16 cellular contexts compared by ENCODE assay signal in the genomic region with DNA sequence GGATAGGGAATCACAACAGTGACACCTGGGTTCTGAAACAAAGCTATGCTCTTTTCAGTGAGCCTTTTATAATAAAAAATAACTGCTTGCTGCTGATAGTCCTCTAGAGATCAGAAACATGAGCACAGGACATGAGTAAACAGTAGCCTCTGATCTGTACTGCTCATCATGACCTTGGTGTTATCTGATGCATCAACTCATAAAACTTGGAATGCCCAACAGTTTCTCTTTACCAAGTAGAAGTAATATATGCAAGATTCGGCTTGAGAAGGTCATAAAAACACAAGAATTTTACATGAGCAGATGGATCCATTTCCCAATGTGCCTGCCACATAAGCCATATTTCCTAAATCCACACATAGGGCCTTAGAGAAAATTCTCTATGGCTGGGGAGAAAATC.
DNase-seq lines count a peak whose midpoint lies in the region; ATAC-seq and TF ChIP-seq lines count a peak whose summit lies in the region.
"Had no signal": no experiment of that assay in that cellular context is flagged by ENCODE, and none has a peak within 500 bp of the region (broad histone marks: within the 10 kb centered on the region; RNA-seq: fewer than 3 reads in every experiment).

No MANE protein-coding gene starts in this region.

- H3K4me2 ChIP-seq in HCT116 (ENCODE audit: low read length) = no peak overlapping the region
- H3K4me2 ChIP-seq: A549 had no signal

- H3K9me2 ChIP-seq in HCT116 (ENCODE audit: insufficient read depth) = no peaks in the 10 kb centered on the region

- RAD21 ChIA-PET in HCT116 (lab: Charles Lee; ENCODE audit: low non-redundant PET in 1 of 2, low total read pairs in 2 of 2, uncharacterized antibody in 2 of 2, unreplicated experiment in 2 of 2) = no interaction called here

- no peak for TF ChIP-seq POLR2A in HCT116 (IDR thresholded peaks at IDR 0.05; ENCODE audit: borderline replicate concordance, extremely low read depth, insufficient read depth, insufficient read length)

- ATAC-seq in HCT116 (no peak), GM19467 (IDR thresholded peaks at IDR 0.05; ENCODE audit: unreplicated experiment) (no peak)
- ATAC-seq: A549 had no signal

- no peak overlapping the region for H2AFZ ChIP-seq in HCT116 (ENCODE audit: low read depth, low read length, poor library complexity, severe bottlenecking)

- CTCF ChIA-PET in BJ (lab: Yijun Ruan, JAX) = no interaction called here
- CTCF ChIA-PET in HCT116 (lab: Charles Lee) = no interaction called here

- intact Hi-C loops in HCT116 (cut with micrococcal nuclease) = no loop called here

- H4K20me1 ChIP-seq in HCT116 (ENCODE audit: insufficient read depth) = no peaks in the 10 kb centered on the region

- POLR2A ChIA-PET in BJ (lab: Charles Lee) = no interaction called here
- POLR2A ChIA-PET in HCT116 (lab: Charles Lee) = no interaction called here

- H3K36me3 ChIP-seq in BJ (ENCODE audit: control insufficient read depth, insufficient read depth, low read length) = no peaks in the 10 kb centered on the region
- no peaks in the 10 kb centered on the region for H3K36me3 ChIP-seq in HCT116 (ENCODE audit: control insufficient read depth in 1 of 2, insufficient read depth in 2 of 2, low read length in 2 of 2)
- H3K36me3 ChIP-seq: SJCRH30 had no signal

- no peaks in the 10 kb centered on the region for H3K9me3 ChIP-seq in HCT116 (ENCODE audit: control insufficient read depth in 1 of 2, insufficient read depth in 1 of 2, low read depth in 1 of 2, low read length in 2 of 2)
- H3K9me3 ChIP-seq: A549, SJCRH30 had no signal

- no peak overlapping the region for H3K27ac ChIP-seq in HCT116 (ENCODE audit: low read depth, low read length)
- H3K27ac ChIP-seq: A549, RWPE1, SJCRH30 had no signal

- no peaks in the 10 kb centered on the region for H3K79me2 ChIP-seq in HCT116 (ENCODE audit: insufficient read depth, low read length)

- TF ChIP-seq CTCF in BJ (IDR thresholded peaks at IDR 0.05; ENCODE audit: insufficient read depth, low read depth, low read length) = no peak
- TF ChIP-seq CTCF in HCT116 (IDR thresholded peaks at IDR 0.05 in 2 of 3, conservative IDR thresholded peaks at IDR 0.05 in 1 of 3; ENCODE audit: borderline replicate concordance in 1 of 3, insufficient read depth in 1 of 3, low read depth in 2 of 3, low read length in 2 of 3) = no peak
- TF ChIP-seq CTCF in fibroblast of villous mesenchyme (IDR thresholded peaks at IDR 0.05; ENCODE audit: insufficient read depth, low read depth, low read length) = no peak

- H3K9ac ChIP-seq in HCT116 (ENCODE audit: low read length) = no peak overlapping the region

- DNase-seq in BJ (ENCODE audit: low read depth) = peak; percentile 13
- no peak for DNase-seq in HCT116 (ENCODE audit: low read depth, low spot score)
- peak; percentile 21 for DNase-seq in NCI-H69 (lab: John Stamatoyannopoulos, UW)
- peak; percentile 86 for DNase-seq in fibroblast of villous mesenchyme (ENCODE audit: low read depth)
- DNase-seq in OCI-M1 (lab: John Stamatoyannopoulos, UW) = no peak
- DNase-seq in NCI-H345 (lab: John Stamatoyannopoulos, UW) = no peak
- no peak for DNase-seq in RKO (ENCODE audit: low spot score)
- DNase-seq: C1 segment of cervical spinal cord, Kasumi-1, NCI-H1436, NCI-H2081, NCI-H524, SJCRH30 had no signal

- H3K27me3 ChIP-seq in BJ (ENCODE audit: control insufficient read depth, insufficient read depth, low read length) (no peaks in the 10 kb centered on the region), HCT116 (ENCODE audit: insufficient read depth, low read length) (no peaks in the 10 kb centered on the region)
- H3K27me3 ChIP-seq: SJCRH30 had no signal

- peaks cover 0 to 7% of the 10 kb centered on the region in 2 experiments; a peak in 2 of 4 replicates for H3K4me1 ChIP-seq in HCT116 (ENCODE audit: control insufficient read depth in 1 of 2, insufficient read depth in 2 of 2, low read length in 2 of 2)
- H3K4me1 ChIP-seq: A549, SJCRH30 had no signal

- no peak for TF ChIP-seq RAD21 in HCT116 (IDR thresholded peaks at IDR 0.05; ENCODE audit: low read depth)

- BruUV-seq in HCT116 (replicated peaks; lab: Mats Ljungman, UMichigan) = no TSS peak

- no peak overlapping the region for H3K4me3 ChIP-seq in BJ (ENCODE audit: low read depth, low read length)
- H3K4me3 ChIP-seq in HCT116 (replicated peaks in 1 of 2; ENCODE audit: low read depth in 1 of 2, low read length in 2 of 2) = no peak overlapping the region
- no peak overlapping the region for H3K4me3 ChIP-seq in fibroblast of villous mesenchyme (ENCODE audit: low read depth, low read length)
- H3K4me3 ChIP-seq: A549, SJCRH30 had no signal

TF ChIP-seq in HCT116, 20 proteins besides CTCF, POLR2A, EP300 and RAD21:
- TF ChIP-seq SP1 (IDR thresholded peaks at IDR 0.05; ENCODE audit: low read depth) (no peak), TCF7L2 (IDR thresholded peaks at IDR 0.05; ENCODE audit: borderline replicate concordance, extremely low read depth, insufficient read depth, insufficient read length) (peak; percentile 22)

Comparison
In these comparisons a context has a peak if more than half of its experiments do, and no peak if none do; other contexts are left out.
1. DNase-seq: peak in BJ (single experiment), NCI-H69 (single experiment) and fibroblast of villous mesenchyme (single experiment); none in HCT116 (single experiment), OCI-M1 (single experiment), NCI-H345 (single experiment) and RKO (single experiment).